ENCODE assay signal across 13 cellular contexts in the genomic region with DNA sequence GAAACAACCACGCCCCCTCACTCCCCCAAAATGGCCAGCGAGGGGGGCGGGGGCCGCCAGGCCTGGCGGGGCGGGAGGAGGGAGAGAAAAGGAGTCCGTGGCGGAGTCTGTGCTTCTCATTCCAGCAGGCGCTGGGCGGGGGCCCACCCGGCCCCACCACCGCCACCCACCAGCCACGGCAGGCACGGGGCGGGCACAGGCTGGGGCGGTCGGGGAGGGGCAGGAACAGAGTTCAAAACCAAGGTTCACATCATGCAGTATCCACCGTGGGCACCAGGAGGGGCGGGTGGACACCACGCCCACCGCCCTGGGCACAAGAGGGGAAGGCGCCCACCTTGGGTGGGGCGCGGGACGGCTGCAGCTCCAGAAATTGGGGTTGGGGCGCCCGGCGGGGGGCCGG. TPM values are rescaled to one million over a fixed set of nuclear protein-coding genes. Genes with fewer than 3 reads are reported as not detected.
A peak's percentile ranks its signal among the peaks of the same experiment; 100 is the strongest.
DNase-seq lines count a peak whose midpoint lies in the region; ATAC-seq and TF ChIP-seq lines count a peak whose summit lies in the region.
"Had no signal": no experiment of that assay in that cellular context is flagged by ENCODE, and none has a peak within 500 bp of the region (broad histone marks: within the 10 kb centered on the region; RNA-seq: fewer than 3 reads in every experiment).

No MANE protein-coding gene starts in this region.

- 0 out of 2 replicates have a peak, but pooled peaks cover 5% of the 10 kb centered on the region for H3K4me1 ChIP-seq in HUES64 (ENCODE audit: insufficient read depth, low read length)
- H3K4me1 ChIP-seq in esophagus muscularis mucosa, result peaks cover 24 to 36% (median 33%) of the 10 kb centered on the region in 4 donors

- H3K27ac ChIP-seq in HUES64 (ENCODE audit: low read depth, low read length), result peak overlapping the region; percentile 39; the same call in 1 of the 2 replicates
- peak overlapping the region in 3 of 4 donors; percentile 22 to 65 (median 58) for H3K27ac ChIP-seq in esophagus muscularis mucosa (replicated peaks in 1 of 4)
- peak overlapping the region; percentile 98 for H3K27ac ChIP-seq in neural cell (ENCODE audit: low read length)

- no peaks in the 10 kb centered on the region for H3K9me2 ChIP-seq in neural cell (ENCODE audit: insufficient read depth, low read length)

- no peak overlapping the region for H3K27ac Mint-ChIP-seq in stimulated activated effector memory CD8-positive, alpha-beta T cell treated with anti-CD3 and anti-CD28 coated beads, Interleukin-12 subunit alpha, Interleukin-12 subunit beta, amount 100 ng/mL, for 72 hours
- H3K27ac Mint-ChIP-seq: activated CD8-positive, alpha-beta T cell treated with anti-CD3 and anti-CD28 coated beads for 36 hours had no signal

- H3K4me3 ChIP-seq in AG04449 (ENCODE audit: low read depth, low read length), result no peak overlapping the region
- peak overlapping the region; percentile 59 for H3K4me3 ChIP-seq in HUES64 (ENCODE audit: low read length)
- peak overlapping the region; percentile 28 to 43 (median 31) for H3K4me3 ChIP-seq in esophagus muscularis mucosa
- H3K4me3 ChIP-seq in neural cell (ENCODE audit: low read length), result peak overlapping the region; percentile 65

- no peak for TF ChIP-seq RAD21 in neural cell (conservative IDR thresholded peaks at IDR 0.05)

- no peaks in the 10 kb centered on the region for H3F3A ChIP-seq in neural cell (ENCODE audit: insufficient read depth, low read length, poor library complexity, severe bottlenecking)

- H3K9me3 ChIP-seq in HUES64 (ENCODE audit: insufficient read depth, low read depth, low read length), result no peaks in the 10 kb centered on the region
- no peaks in the 10 kb centered on the region for H3K9me3 ChIP-seq in esophagus muscularis mucosa
- no peaks in the 10 kb centered on the region for H3K9me3 ChIP-seq in neural cell (ENCODE audit: low read length)

- peak overlapping the region; percentile 34 for H2AFZ ChIP-seq in neural cell (ENCODE audit: low read depth, low read length)

- TF ChIP-seq EP300 in esophagus muscularis mucosa (IDR thresholded peaks at IDR 0.05), result no peak
- TF ChIP-seq EP300 in neural cell (conservative IDR thresholded peaks at IDR 0.05; ENCODE audit: poor library complexity, severe bottlenecking), result no peak

- H3K27me3 ChIP-seq in HUES64 (ENCODE audit: insufficient read depth, low read length) (no peaks in the 10 kb centered on the region), esophagus muscularis mucosa (peaks cover 0 to 98% (median 20%) of the 10 kb centered on the region in 4 donors), neural cell (ENCODE audit: insufficient read depth, low read depth, low read length) (no peaks in the 10 kb centered on the region)

- no peak for ATAC-seq in stimulated activated effector memory CD8-positive, alpha-beta T cell treated with anti-CD3 and anti-CD28 coated beads, Interleukin-12 subunit alpha, Interleukin-12 subunit beta, amount 100 ng/mL, for 72 hours
- ATAC-seq in HG03571 (IDR thresholded peaks at IDR 0.05; ENCODE audit: unreplicated experiment), result no peak
- ATAC-seq: activated CD8-positive, alpha-beta T cell treated with anti-CD3 and anti-CD28 coated beads for 36 hours had no signal

- WGBS in HUES64, result 5% methylated on average over 29 of the region's 29 CpGs
- 5% methylated on average over 23 of the region's 29 CpGs for WGBS in esophagus muscularis mucosa

- H3K9ac ChIP-seq in HUES64 (ENCODE audit: low read depth, low read length) (peak overlapping the region; percentile 24; the same call in 1 of the 2 replicates), neural cell (ENCODE audit: low read length) (peak overlapping the region; percentile 79)

- peaks cover 31% of the 10 kb centered on the region for H3K36me3 Mint-ChIP-seq in stimulated activated effector memory CD8-positive, alpha-beta T cell treated with anti-CD3 and anti-CD28 coated beads, Interleukin-12 subunit alpha, Interleukin-12 subunit beta, amount 100 ng/mL, for 72 hours

- POLR2A ChIA-PET in AG04449 (lab: Yijun Ruan, JAX), result no interaction called here

- no peaks in the 10 kb centered on the region for H4K20me1 ChIP-seq in neural cell (ENCODE audit: insufficient read depth)

- DNase-seq in AG04449 (ENCODE audit: low read depth, low spot score) (no peak), esophagus muscularis mucosa (ENCODE audit: extremely low spot score) (no peak), SW480 (ENCODE audit: low spot score) (no peak), AG20443 (ENCODE audit: low spot score) (no peak)
- DNase-seq in stimulated activated effector memory CD8-positive, alpha-beta T cell treated with anti-CD3 and anti-CD28 coated beads, Interleukin-12 subunit alpha, Interleukin-12 subunit beta, amount 100 ng/mL, for 72 hours (ENCODE audit: low spot score in 2 of 2), result no peak
- DNase-seq: activated CD8-positive, alpha-beta T cell treated with anti-CD3 and anti-CD28 coated beads for 36 hours; CD8-positive, alpha-beta memory T cell; KG1; stimulated activated CD4-positive, alpha-beta T cell treated with anti-CD3 and anti-CD28 coated beads, Interleukin-12 subunit alpha, Interleukin-12 subunit beta, amount 100 ng/mL, for 4 hours had no signal

- H3K4me1 Mint-ChIP-seq in stimulated activated effector memory CD8-positive, alpha-beta T cell treated with anti-CD3 and anti-CD28 coated beads, Interleukin-12 subunit alpha, Interleukin-12 subunit beta, amount 100 ng/mL, for 72 hours, result peaks cover 34% of the 10 kb centered on the region

- no peaks in the 10 kb centered on the region for H3K9me3 Mint-ChIP-seq in stimulated activated effector memory CD8-positive, alpha-beta T cell treated with anti-CD3 and anti-CD28 coated beads, Interleukin-12 subunit alpha, Interleukin-12 subunit beta, amount 100 ng/mL, for 72 hours
- H3K9me3 Mint-ChIP-seq: activated CD8-positive, alpha-beta T cell treated with anti-CD3 and anti-CD28 coated beads for 36 hours had no signal

- intact Hi-C loops in esophagus muscularis mucosa (cut with DNase I), result no loop called here

- H3K4me2 ChIP-seq in neural cell (ENCODE audit: low read length), result peak overlapping the region; percentile 52

- TF ChIP-seq CTCF in AG04449 (IDR thresholded peaks at IDR 0.05; ENCODE audit: insufficient read depth, low read length, missing control alignments) (peak; percentile 15), esophagus muscularis mucosa (IDR thresholded peaks at IDR 0.05) (no peak), neural cell (IDR thresholded peaks at IDR 0.05; ENCODE audit: poor library complexity, severe bottlenecking) (no peak)

- no peak for TF ChIP-seq POLR2A in esophagus muscularis mucosa (IDR thresholded peaks at IDR 0.05; ENCODE audit: low read depth)

- no peak overlapping the region for H3K4me3 Mint-ChIP-seq in stimulated activated effector memory CD8-positive, alpha-beta T cell treated with anti-CD3 and anti-CD28 coated beads, Interleukin-12 subunit alpha, Interleukin-12 subunit beta, amount 100 ng/mL, for 72 hours
- H3K4me3 Mint-ChIP-seq: activated CD8-positive, alpha-beta T cell treated with anti-CD3 and anti-CD28 coated beads for 36 hours had no signal

- no peaks in the 10 kb centered on the region for H3K36me3 ChIP-seq in HUES64 (ENCODE audit: insufficient read depth, low read length)
- peaks cover 0 to 10% (median 9%) of the 10 kb centered on the region in 4 donors for H3K36me3 ChIP-seq in esophagus muscularis mucosa
- no peaks in the 10 kb centered on the region for H3K36me3 ChIP-seq in neural cell (ENCODE audit: insufficient read depth, low read length)

- CTCF ChIA-PET in AG04449 (lab: Yijun Ruan, JAX), result no interaction called here

- no peaks in the 10 kb centered on the region for H3K79me2 ChIP-seq in neural cell (replicated peaks; ENCODE audit: insufficient read depth, low read length)

TF ChIP-seq in neural cell, 6 proteins besides CTCF, POLR2A, EP300 and RAD21 (continues in another document):
- TF ChIP-seq, protein P1, sequence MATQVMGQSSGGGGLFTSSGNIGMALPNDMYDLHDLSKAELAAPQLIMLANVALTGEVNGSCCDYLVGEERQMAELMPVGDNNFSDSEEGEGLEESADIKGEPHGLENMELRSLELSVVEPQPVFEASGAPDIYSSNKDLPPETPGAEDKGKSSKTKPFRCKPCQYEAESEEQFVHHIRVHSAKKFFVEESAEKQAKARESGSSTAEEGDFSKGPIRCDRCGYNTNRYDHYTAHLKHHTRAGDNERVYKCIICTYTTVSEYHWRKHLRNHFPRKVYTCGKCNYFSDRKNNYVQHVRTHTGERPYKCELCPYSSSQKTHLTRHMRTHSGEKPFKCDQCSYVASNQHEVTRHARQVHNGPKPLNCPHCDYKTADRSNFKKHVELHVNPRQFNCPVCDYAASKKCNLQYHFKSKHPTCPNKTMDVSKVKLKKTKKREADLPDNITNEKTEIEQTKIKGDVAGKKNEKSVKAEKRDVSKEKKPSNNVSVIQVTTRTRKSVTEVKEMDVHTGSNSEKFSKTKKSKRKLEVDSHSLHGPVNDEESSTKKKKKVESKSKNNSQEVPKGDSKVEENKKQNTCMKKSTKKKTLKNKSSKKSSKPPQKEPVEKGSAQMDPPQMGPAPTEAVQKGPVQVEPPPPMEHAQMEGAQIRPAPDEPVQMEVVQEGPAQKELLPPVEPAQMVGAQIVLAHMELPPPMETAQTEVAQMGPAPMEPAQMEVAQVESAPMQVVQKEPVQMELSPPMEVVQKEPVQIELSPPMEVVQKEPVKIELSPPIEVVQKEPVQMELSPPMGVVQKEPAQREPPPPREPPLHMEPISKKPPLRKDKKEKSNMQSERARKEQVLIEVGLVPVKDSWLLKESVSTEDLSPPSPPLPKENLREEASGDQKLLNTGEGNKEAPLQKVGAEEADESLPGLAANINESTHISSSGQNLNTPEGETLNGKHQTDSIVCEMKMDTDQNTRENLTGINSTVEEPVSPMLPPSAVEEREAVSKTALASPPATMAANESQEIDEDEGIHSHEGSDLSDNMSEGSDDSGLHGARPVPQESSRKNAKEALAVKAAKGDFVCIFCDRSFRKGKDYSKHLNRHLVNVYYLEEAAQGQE (IDR thresholded peaks at IDR 0.05; ENCODE audit: borderline replicate concordance), result no peak
- TF ChIP-seq MXI1 (conservative IDR thresholded peaks at IDR 0.05; ENCODE audit: poor library complexity, severe bottlenecking) (no peak), EZH2 (IDR thresholded peaks at IDR 0.05; ENCODE audit: borderline replicate concordance, insufficient read depth, low read length, poor library complexity, severe bottlenecking) (no peak), SMC3 (conservative IDR thresholded peaks at IDR 0.05; ENCODE audit: poor library complexity) (no peak), TAF1 (IDR thresholded peaks at IDR 0.05; ENCODE audit: low read depth) (no peak)

RNA-seq across cellular contexts. Expression of a gene that starts 12.8 kb away (rescaled TPM):
- polyA plus RNA-seq in HUES64 (2013, experiment 1 of 2), result 10.9 TPM
- polyA plus RNA-seq in HUES64 (2013, experiment 2 of 2), result 7.2 TPM
- under 1 TPM in 2 of 4 donors, not detected in 2; 0.17 to 0.83 TPM for total RNA-seq in esophagus muscularis mucosa
- polyA plus RNA-seq in neural cell, result 118 and 132 TPM in 2 replicates
- polyA minus RNA-seq in neural cell, result 48.9 and 54.5 TPM in 2 replicates
- total RNA-seq: mesenteric fat pad had no signal
- polyA plus RNA-seq: CD8-positive, alpha-beta memory T cell had no signal

RNA-seq across cellular contexts. Expression of a gene that starts 45.0 kb away (rescaled TPM):
- 4.4 TPM for polyA plus RNA-seq in HUES64 (2013, experiment 1 of 2)
- polyA plus RNA-seq in HUES64 (2013, experiment 2 of 2), result 7.0 TPM
- 100 to 1,000 TPM; 217 to 794 (median 445) TPM for total RNA-seq in esophagus muscularis mucosa
- not detected in 2 replicates for polyA plus RNA-seq in neural cell
- not detected in 2 replicates for polyA minus RNA-seq in neural cell
- polyA plus RNA-seq: CD8-positive, alpha-beta memory T cell had no signal

RNA-seq across cellular contexts. Expression of a gene that starts 53.2 kb away (rescaled TPM):
- 158 TPM for polyA plus RNA-seq in HUES64 (2013, experiment 1 of 2)
- 161 TPM for polyA plus RNA-seq in HUES64 (2013, experiment 2 of 2)
- 10 to 100 TPM in 3 of 4 donors, 1 to 10 TPM in 1; 5.0 to 13.4 (median 11.4) TPM for total RNA-seq in esophagus muscularis mucosa
- polyA plus RNA-seq in neural cell, result 236 and 378 TPM in 2 replicates
- polyA minus RNA-seq in neural cell, result 121 and 122 TPM in 2 replicates

Comparison
In these comparisons a context has a peak if more than half of its experiments do, and no peak if none do; other contexts are left out.
1. H3K27ac ChIP-seq: peak in every context shown above with its lines; median percentile 98 in neural cell; 58 in esophagus muscularis mucosa; 39 in HUES64.